In genomic region chr5:135642934-135643333, GRCh38 we compare ENCODE assay signal across 22 cellular contexts.
"Had no signal": no experiment of that assay in that cellular context is flagged by ENCODE, and none has a peak within 500 bp of the region (broad histone marks: within the 10 kb centered on the region; RNA-seq: fewer than 3 reads in every experiment).

No MANE protein-coding gene starts in this region.

- H3K27me3 Mint-ChIP-seq: memory B cell had no signal

- H3K4me1 ChIP-seq: lower lobe of right lung, psoas muscle, sigmoid colon, testis had no signal

- DNase-seq: cerebellar nuclear complex; effector CD4-positive, alpha-beta T cell; endodermal cell; erythroblast; foreskin keratinocyte; kidney glomerular epithelial cell; lower lobe of right lung; midbrain; naive B cell; nephron progenitor cell; psoas muscle; retina; sigmoid colon; small intestine; stimulated activated CD4-positive, alpha-beta T cell treated with anti-CD3 and anti-CD28 coated beads, Interleukin-2, amount 100 ng/mL, for 48 hours; stimulated activated naive CD8-positive, alpha-beta T cell treated with anti-CD3 and anti-CD28 coated beads, Interleukin-15, Interleukin-2, amounts not matched to agents 100 U/mL and 50 U/mL, for 24 hours; testis had no signal

- H3K27ac Mint-ChIP-seq: endodermal cell, memory B cell, naive B cell, nephron progenitor cell had no signal

- H3K27ac ChIP-seq: coronary artery, foreskin keratinocyte, lower lobe of right lung, psoas muscle, sigmoid colon, testis, tibial nerve had no signal

- H3K4me3 ChIP-seq: coronary artery, hepatocyte, lower lobe of right lung, psoas muscle, sigmoid colon, testis, tibial nerve had no signal

- H3K4me1 Mint-ChIP-seq: memory B cell, naive B cell, nephron progenitor cell had no signal

- ATAC-seq: foreskin keratinocyte; left lobe of liver; lower lobe of right lung; stimulated activated naive CD8-positive, alpha-beta T cell treated with anti-CD3 and anti-CD28 coated beads, Interleukin-15, Interleukin-2, amounts not matched to agents 100 U/mL and 50 U/mL, for 24 hours had no signal

- H3K9me3 Mint-ChIP-seq: endodermal cell, memory B cell, naive B cell, nephron progenitor cell had no signal

- H3K36me3 ChIP-seq: lower lobe of right lung, sigmoid colon, tibial nerve had no signal

- H3K4me3 Mint-ChIP-seq: endodermal cell, memory B cell, naive B cell, nephron progenitor cell had no signal

- H3K9me3 ChIP-seq: lower lobe of right lung, psoas muscle, sigmoid colon, testis, tibial nerve had no signal

- H3K36me3 Mint-ChIP-seq: memory B cell, naive B cell had no signal

- H3K27me3 ChIP-seq: foreskin keratinocyte, hepatocyte, sigmoid colon, testis, tibial nerve had no signal
